ENCODE assay signal across 18 cellular contexts in the genomic region with DNA sequence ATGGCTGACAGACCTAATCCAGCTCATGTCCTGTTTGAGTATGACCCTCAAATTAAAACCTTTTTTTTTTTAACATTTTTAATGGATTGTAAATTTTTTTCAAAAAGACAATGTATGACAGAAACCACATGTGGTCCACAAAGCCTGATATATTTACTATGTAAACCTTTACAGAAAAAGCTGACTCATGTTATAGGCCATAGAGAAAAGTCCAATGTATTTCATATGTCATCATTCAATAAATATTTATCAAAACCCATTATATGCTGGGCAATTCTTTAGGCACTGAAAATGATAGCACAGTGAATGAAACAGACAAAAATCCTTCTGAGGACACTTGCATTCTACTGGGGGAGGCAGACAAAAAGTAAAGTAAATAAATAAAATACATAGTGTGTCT.
DNase-seq lines count a peak whose midpoint lies in the region; ATAC-seq, FAIRE-seq and TF ChIP-seq lines count a peak whose summit lies in the region.
"Had no signal": no experiment of that assay in that cellular context is flagged by ENCODE, and none has a peak within 500 bp of the region (broad histone marks: within the 10 kb centered on the region; RNA-seq: fewer than 3 reads in every experiment).

No MANE protein-coding gene starts in this region.

- H3K36me3 Mint-ChIP-seq in naive thymus-derived CD4-positive, alpha-beta T cell = no peaks in the 10 kb centered on the region
- H3K36me3 Mint-ChIP-seq: CD8-positive, alpha-beta T cell had no signal

- 0 out of 2 replicates have a peak overlapping the region, but pooled peaks have one; percentile 8 for H2AFZ ChIP-seq in SK-N-SH (ENCODE audit: low read depth)

- H4K20me1 ChIP-seq in SK-N-SH (ENCODE audit: insufficient read depth) = no peaks in the 10 kb centered on the region
- H4K20me1 ChIP-seq: BLaER1 treated with 17β-estradiol and CSF1 and Interleukin-3, amounts not matched to agents 10 nM and 100 nM had no signal

- no peak overlapping the region for H3K27ac Mint-ChIP-seq in naive thymus-derived CD4-positive, alpha-beta T cell
- H3K27ac Mint-ChIP-seq: B cell; CD8-positive, alpha-beta T cell; H9 had no signal

- POLR2A ChIA-PET in SK-N-SH (lab: Yijun Ruan, JAX) = no interaction called here
- POLR2A ChIA-PET in naive thymus-derived CD4-positive, alpha-beta T cell (lab: Charles Lee) = no interaction called here

- no peak for ATAC-seq in SK-N-SH treated with all-trans-retinoic acid at 6 μM for 48 hours
- ATAC-seq in naive thymus-derived CD4-positive, alpha-beta T cell = no peak
- ATAC-seq: CD8-positive, alpha-beta T cell had no signal

- peaks cover 0 to 9% (median 0%) of the 10 kb centered on the region in 11 donors for H3K9me3 Mint-ChIP-seq in naive thymus-derived CD4-positive, alpha-beta T cell
- H3K9me3 Mint-ChIP-seq: CD8-positive, alpha-beta T cell had no signal

- no peaks in the 10 kb centered on the region for H3K27me3 Mint-ChIP-seq in naive thymus-derived CD4-positive, alpha-beta T cell
- H3K27me3 Mint-ChIP-seq: B cell had no signal

- TF ChIP-seq EP300 in SK-N-SH (IDR thresholded peaks at IDR 0.05; ENCODE audit: borderline replicate concordance in 1 of 2, low read depth in 1 of 2, low read length in 1 of 2) (no peak), esophagus muscularis mucosa (IDR thresholded peaks at IDR 0.05) (no peak)

- CTCF ChIA-PET in SK-N-SH (lab: Yijun Ruan, JAX) = no interaction called here
- CTCF ChIA-PET in naive thymus-derived CD4-positive, alpha-beta T cell (lab: Charles Lee) = interaction anchor here (0.7 kb wide), 1 partner anchor 519 kb away, joined by 3 read pairs; no protein-coding TSS in a partner anchor

- TF ChIP-seq POLR2A in esophagus muscularis mucosa (IDR thresholded peaks at IDR 0.05; ENCODE audit: low read depth) = no peak

- FAIRE-seq in bronchial epithelial cell (lab: Jason Lieb, UNC) (no peak), RCC 7860 (lab: Jason Lieb, UNC) (no peak)
- FAIRE-seq: H1, HTR-8/SVneo had no signal

- H3K4me2 ChIP-seq in SK-N-SH = no peak overlapping the region

- H3K9me3 ChIP-seq in SK-N-SH (no peaks in the 10 kb centered on the region), KOPT-K1 (ENCODE audit: insufficient read depth, low read length, poor library complexity, severe bottlenecking) (no peaks in the 10 kb centered on the region), esophagus muscularis mucosa (no peaks in the 10 kb centered on the region)
- no peaks in the 10 kb centered on the region for H3K9me3 ChIP-seq in naive thymus-derived CD4-positive, alpha-beta T cell (ENCODE audit: control insufficient read depth in 2 of 3, low read length in 3 of 3)

- TF ChIP-seq CTCF in SK-N-SH (IDR thresholded peaks at IDR 0.05) (no peak), bronchial epithelial cell (IDR thresholded peaks at IDR 0.05; ENCODE audit: insufficient read depth, low read length, severe bottlenecking) (no peak), esophagus muscularis mucosa (IDR thresholded peaks at IDR 0.05) (no peak)

- H3K27ac ChIP-seq in SK-N-SH (ENCODE audit: low read depth in 2 of 2, low read length in 1 of 2) (no peak overlapping the region), KOPT-K1 (ENCODE audit: low read depth, low read length, poor library complexity, severe bottlenecking) (peak overlapping the region; percentile 75), esophagus muscularis mucosa (replicated peaks in 1 of 4) (no peak overlapping the region)
- no peak overlapping the region for H3K27ac ChIP-seq in naive thymus-derived CD4-positive, alpha-beta T cell (ENCODE audit: low read depth, low read length)

- H3K36me3 ChIP-seq in SK-N-SH (replicated peaks in 1 of 2; ENCODE audit: control insufficient read depth in 1 of 2, insufficient read depth in 2 of 2, low read length in 1 of 2) (no peaks in the 10 kb centered on the region), KOPT-K1 (ENCODE audit: insufficient read depth, low read length) (no peaks in the 10 kb centered on the region), bronchial epithelial cell (ENCODE audit: control insufficient read depth, insufficient read depth, low read length) (no peaks in the 10 kb centered on the region), esophagus muscularis mucosa (no peaks in the 10 kb centered on the region)
- H3K36me3 ChIP-seq in naive thymus-derived CD4-positive, alpha-beta T cell (ENCODE audit: control insufficient read depth in 2 of 3, insufficient read depth in 3 of 3, low read length in 3 of 3) = no peaks in the 10 kb centered on the region
- H3K36me3 ChIP-seq: BLaER1 treated with 17β-estradiol and CSF1 and Interleukin-3, amounts not matched to agents 10 nM and 100 nM had no signal

- intact Hi-C loops in naive thymus-derived CD4-positive, alpha-beta T cell (cut with micrococcal nuclease) = no loop called here
- intact Hi-C loops in esophagus muscularis mucosa (cut with DNase I) = no loop called here

- no peak for TF ChIP-seq RAD21 in SK-N-SH (IDR thresholded peaks at IDR 0.05; ENCODE audit: low read length)

- no peak overlapping the region for H3K4me3 Mint-ChIP-seq in naive thymus-derived CD4-positive, alpha-beta T cell
- H3K4me3 Mint-ChIP-seq: B cell; CD8-positive, alpha-beta T cell; H9 had no signal

- DNase-seq in SK-N-SH = no peak
- DNase-seq in bronchial epithelial cell (ENCODE audit: low read depth) = peak; percentile 15
- DNase-seq in GM19240 (ENCODE audit: insufficient read length, low spot score) = no peak
- DNase-seq in RCC 7860 (ENCODE audit: low spot score) = no peak
- no peak for DNase-seq in naive thymus-derived CD4-positive, alpha-beta T cell
- DNase-seq in esophagus muscularis mucosa (ENCODE audit: extremely low spot score) = no peak
- DNase-seq: 8988T; CD8-positive, alpha-beta T cell; DMS 273 treated with DMSO at 0.1 percent for 48 hours; DMS79; GF-D8; H9 had no signal

- H3K79me2 ChIP-seq in SK-N-SH (ENCODE audit: insufficient read depth) = no peaks in the 10 kb centered on the region

- H3K9ac ChIP-seq in SK-N-SH = no peak overlapping the region
- H3K9ac ChIP-seq: BLaER1 treated with 17β-estradiol and CSF1 and Interleukin-3, amounts not matched to agents 10 nM and 100 nM had no signal

- H3K4me1 ChIP-seq in SK-N-SH (ENCODE audit: control insufficient read depth in 1 of 2, insufficient read depth in 2 of 2, low read depth in 1 of 2, low read length in 1 of 2) (no peaks in the 10 kb centered on the region; a peak in 1 of 4 replicates), esophagus muscularis mucosa (no peaks in the 10 kb centered on the region)
- no peaks in the 10 kb centered on the region for H3K4me1 ChIP-seq in naive thymus-derived CD4-positive, alpha-beta T cell (ENCODE audit: control insufficient read depth in 2 of 2, insufficient read depth in 2 of 2, low read length in 2 of 2)

- H3K27me3 ChIP-seq in SK-N-SH (ENCODE audit: insufficient read depth) (no peaks in the 10 kb centered on the region), bronchial epithelial cell (ENCODE audit: control insufficient read depth, insufficient read depth, low read length) (no peaks in the 10 kb centered on the region), esophagus muscularis mucosa (no peaks in the 10 kb centered on the region)
- no peaks in the 10 kb centered on the region for H3K27me3 ChIP-seq in naive thymus-derived CD4-positive, alpha-beta T cell (ENCODE audit: control insufficient read depth in 2 of 2, insufficient read depth in 2 of 2, low read length in 2 of 2)
- H3K27me3 ChIP-seq: BLaER1 treated with 17β-estradiol and CSF1 and Interleukin-3, amounts not matched to agents 10 nM and 100 nM had no signal

- H3K9me2 ChIP-seq in SK-N-SH = no peaks in the 10 kb centered on the region

- no peak overlapping the region for H3K4me3 ChIP-seq in SK-N-SH (ENCODE audit: low read depth in 2 of 2, low read length in 1 of 2)
- H3K4me3 ChIP-seq in bronchial epithelial cell (ENCODE audit: low read depth, low read length) = no peak overlapping the region
- no peak overlapping the region for H3K4me3 ChIP-seq in naive thymus-derived CD4-positive, alpha-beta T cell (ENCODE audit: low read length)
- H3K4me3 ChIP-seq in esophagus muscularis mucosa = no peak overlapping the region
- H3K4me3 ChIP-seq: BLaER1 treated with 17β-estradiol and CSF1 and Interleukin-3, amounts not matched to agents 10 nM and 100 nM had no signal

- H3F3A ChIP-seq in SK-N-SH (replicated peaks; ENCODE audit: insufficient read depth) = no peaks in the 10 kb centered on the region

- peaks cover 0 to 14% (median 6%) of the 10 kb centered on the region in 7 donors for H3K4me1 Mint-ChIP-seq in naive thymus-derived CD4-positive, alpha-beta T cell
- H3K4me1 Mint-ChIP-seq: H9 had no signal

TF ChIP-seq in SK-N-SH, 30 proteins besides CTCF, POLR2A, EP300 and RAD21 (continues in another document):
- no peak for TF ChIP-seq NFIC (IDR thresholded peaks at IDR 0.05; ENCODE audit: borderline replicate concordance)
- TF ChIP-seq JUND (IDR thresholded peaks at IDR 0.05) = no peak
- no peak for TF ChIP-seq POLR2AphosphoS5 (IDR thresholded peaks at IDR 0.05; ENCODE audit: low read depth, low read length)
- TF ChIP-seq TEAD4 (IDR thresholded peaks at IDR 0.05; ENCODE audit: borderline replicate concordance, insufficient read depth) = no peak
- TF ChIP-seq, protein P1, sequence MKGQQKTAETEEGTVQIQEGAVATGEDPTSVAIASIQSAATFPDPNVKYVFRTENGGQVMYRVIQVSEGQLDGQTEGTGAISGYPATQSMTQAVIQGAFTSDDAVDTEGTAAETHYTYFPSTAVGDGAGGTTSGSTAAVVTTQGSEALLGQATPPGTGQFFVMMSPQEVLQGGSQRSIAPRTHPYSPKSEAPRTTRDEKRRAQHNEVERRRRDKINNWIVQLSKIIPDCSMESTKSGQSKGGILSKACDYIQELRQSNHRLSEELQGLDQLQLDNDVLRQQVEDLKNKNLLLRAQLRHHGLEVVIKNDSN (IDR thresholded peaks at IDR 0.05; ENCODE audit: borderline replicate concordance, low read depth) = no peak
- TF ChIP-seq SIN3A (IDR thresholded peaks at IDR 0.05; ENCODE audit: borderline replicate concordance, low read depth, low read length) = no peak

TF ChIP-seq in SK-N-SH treated with all-trans-retinoic acid at 6 μM for 48 hours, 23 proteins besides CTCF, POLR2A, EP300 and RAD21 (continues in another document):
- TF ChIP-seq, protein P2, sequence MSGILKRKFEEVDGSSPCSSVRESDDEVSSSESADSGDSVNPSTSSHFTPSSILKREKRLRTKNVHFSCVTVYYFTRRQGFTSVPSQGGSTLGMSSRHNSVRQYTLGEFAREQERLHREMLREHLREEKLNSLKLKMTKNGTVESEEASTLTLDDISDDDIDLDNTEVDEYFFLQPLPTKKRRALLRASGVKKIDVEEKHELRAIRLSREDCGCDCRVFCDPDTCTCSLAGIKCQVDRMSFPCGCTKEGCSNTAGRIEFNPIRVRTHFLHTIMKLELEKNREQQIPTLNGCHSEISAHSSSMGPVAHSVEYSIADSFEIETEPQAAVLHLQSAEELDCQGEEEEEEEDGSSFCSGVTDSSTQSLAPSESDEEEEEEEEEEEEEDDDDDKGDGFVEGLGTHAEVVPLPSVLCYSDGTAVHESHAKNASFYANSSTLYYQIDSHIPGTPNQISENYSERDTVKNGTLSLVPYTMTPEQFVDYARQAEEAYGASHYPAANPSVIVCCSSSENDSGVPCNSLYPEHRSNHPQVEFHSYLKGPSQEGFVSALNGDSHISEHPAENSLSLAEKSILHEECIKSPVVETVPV (CRISPR knock-in tag; IDR thresholded peaks at IDR 0.05) = no peak
- TF ChIP-seq CSDC2 (CRISPR knock-in tag; IDR thresholded peaks at IDR 0.05) (no peak), ARNTL (CRISPR knock-in tag; IDR thresholded peaks at IDR 0.05; ENCODE audit: borderline replicate concordance, low read depth) (no peak), ZC3H10 (CRISPR knock-in tag; IDR thresholded peaks at IDR 0.05) (no peak)
